26 cellular contexts compared by ENCODE assay signal in genomic region chr2:106272202-106272807, GRCh38.
DNase-seq lines count a peak whose midpoint lies in the region; ATAC-seq, FAIRE-seq and TF ChIP-seq lines count a peak whose summit lies in the region.
"Had no signal": no experiment of that assay in that cellular context is flagged by ENCODE, and none has a peak within 500 bp of the region (broad histone marks: within the 10 kb centered on the region; RNA-seq: fewer than 3 reads in every experiment).

No MANE protein-coding gene starts in this region.

- intact Hi-C loops in K562 (cut with micrococcal nuclease): no loop called here

- H3K4me2 ChIP-seq in K562 (ENCODE audit: insufficient read depth, low read length): no peak overlapping the region
- H3K4me2 ChIP-seq: KMS-11 had no signal

- H3K36me3 ChIP-seq in K562 (ENCODE audit: control insufficient read depth, insufficient read depth, low read length): no peaks in the 10 kb centered on the region
- no peaks in the 10 kb centered on the region for H3K36me3 ChIP-seq in BE2C
- H3K36me3 ChIP-seq: cardiac muscle cell, upper lobe of left lung had no signal

- no TSS peak for BruUV-seq in K562 (replicated peaks; lab: Mats Ljungman, UMichigan)

- in situ Hi-C loops in K562 (cut with MboI): no loop called here

- WGBS in K562 (ENCODE audit: insufficient coverage, low coverage, missing lambda C conversion rate): 0% methylated on average over 7 of the region's 7 CpGs

- no peaks in the 10 kb centered on the region for H3K9me1 ChIP-seq in K562 (ENCODE audit: control insufficient read depth, insufficient read depth, low read length)

- no peak for ATAC-seq in K562
- ATAC-seq: natural killer cell, Panc1 had no signal

- H3K27ac Mint-ChIP-seq in neural crest cell (ENCODE audit: unreplicated experiment) (peak overlapping the region; percentile 48), osteocyte (ENCODE audit: unreplicated experiment) (no peak overlapping the region)
- H3K27ac Mint-ChIP-seq: activated CD4-positive, alpha-beta T cell treated with anti-CD3 and anti-CD28 coated beads, Interleukin-2, amount 10 ng/mL, durations not matched to agents 24 days and 14 days; HFFc6 had no signal

- TF ChIP-seq CTCF in NB4 (IDR thresholded peaks at IDR 0.05; ENCODE audit: low read depth, low read length): no peak
- no peak for TF ChIP-seq CTCF in K562 (IDR thresholded peaks at IDR 0.05 in 2 of 3, conservative IDR thresholded peaks at IDR 0.05 in 1 of 3; ENCODE audit: insufficient read depth in 2 of 3, low read depth in 1 of 3, low read length in 3 of 3)
- TF ChIP-seq CTCF in neural crest cell (conservative IDR thresholded peaks at IDR 0.05): no peak
- TF ChIP-seq CTCF in osteocyte (IDR thresholded peaks at IDR 0.05): no peak
- TF ChIP-seq CTCF in BE2C (IDR thresholded peaks at IDR 0.05; ENCODE audit: low read depth, low read length): no peak

- no peak overlapping the region for H3K9ac ChIP-seq in K562 (ENCODE audit: insufficient read depth in 1 of 2, low read depth in 2 of 2, low read length in 2 of 2)
- H3K9ac ChIP-seq: KMS-11 had no signal

- H3K27me3 ChIP-seq in K562 (ENCODE audit: control insufficient read depth in 2 of 2, insufficient read depth in 2 of 2, low read length in 2 of 2): peaks cover 21 to 45% of the 10 kb centered on the region in 2 experiments; a peak in 4 of 5 replicates
- H3K27me3 ChIP-seq in BE2C: no peaks in the 10 kb centered on the region
- H3K27me3 ChIP-seq: cardiac muscle cell, upper lobe of left lung had no signal

- no peak for FAIRE-seq in K562 (lab: Jason Lieb, UNC)
- FAIRE-seq: frontal cortex, G401.6 had no signal

- no peak overlapping the region for H3K27ac ChIP-seq in K562 (ENCODE audit: extremely low read depth, low read depth, low read length)
- H3K27ac ChIP-seq: 22Rv1, cardiac muscle cell, KMS-11, upper lobe of left lung had no signal

- TF ChIP-seq EP300 in K562 (IDR thresholded peaks at IDR 0.05; ENCODE audit: low read length): no peak

- H3K9me3 Mint-ChIP-seq in neural crest cell: peaks cover 3% of the 10 kb centered on the region
- no peaks in the 10 kb centered on the region for H3K9me3 Mint-ChIP-seq in osteocyte (ENCODE audit: unreplicated experiment)
- H3K9me3 Mint-ChIP-seq: natural killer cell had no signal

- TF ChIP-seq POLR2A in NB4 (IDR thresholded peaks at IDR 0.05; ENCODE audit: extremely low read depth, insufficient read length) (no peak), K562 (conservative IDR thresholded peaks at IDR 0.05) (no peak)

- no peak overlapping the region for H3K4me3 ChIP-seq in NB4 (ENCODE audit: low read depth, low read length)
- no peak overlapping the region for H3K4me3 ChIP-seq in K562
- no peak overlapping the region for H3K4me3 ChIP-seq in BE2C (ENCODE audit: low read depth, low read length)
- H3K4me3 ChIP-seq: cardiac muscle cell, upper lobe of left lung had no signal

- no peaks in the 10 kb centered on the region for H4K20me1 ChIP-seq in K562 (replicated peaks; ENCODE audit: control insufficient read depth, insufficient read depth, low read length)

- TF ChIP-seq RAD21 in K562 (CRISPR knock-in tag; conservative IDR thresholded peaks at IDR 0.05 in 1 of 2, IDR thresholded peaks at IDR 0.05 in 1 of 2): no peak

- POLR2A ChIA-PET in K562 (lab: Yijun Ruan, JAX): interaction anchor here (0.6 kb wide), 1 partner anchor 12 kb away, joined by 3 read pairs; no protein-coding TSS in a partner anchor

- H3K79me2 ChIP-seq in K562 (ENCODE audit: control insufficient read depth, insufficient read depth, low read length): no peaks in the 10 kb centered on the region

- no peak overlapping the region for H3K4me3 Mint-ChIP-seq in neural crest cell
- H3K4me3 Mint-ChIP-seq in osteocyte (ENCODE audit: unreplicated experiment): no peak overlapping the region
- H3K4me3 Mint-ChIP-seq: activated CD4-positive, alpha-beta T cell treated with anti-CD3 and anti-CD28 coated beads, Interleukin-2, amount 10 ng/mL, durations not matched to agents 24 days and 14 days; HFFc6 had no signal

- H3K27me3 Mint-ChIP-seq in neural crest cell (ENCODE audit: low read depth) (no peaks in the 10 kb centered on the region), osteocyte (ENCODE audit: unreplicated experiment) (no peaks in the 10 kb centered on the region)

- H3K9me3 ChIP-seq in K562 (replicated peaks; ENCODE audit: control insufficient read depth, insufficient read depth, low read depth, low read length): no peaks in the 10 kb centered on the region
- no peaks in the 10 kb centered on the region for H3K9me3 ChIP-seq in BE2C
- H3K9me3 ChIP-seq: upper lobe of left lung had no signal

- DNase-seq in DMS153 (lab: John Stamatoyannopoulos, UW) (peak; percentile 14), DMS153 treated with DMSO at 0.1 percent for 48 hours (lab: John Stamatoyannopoulos, UW; ENCODE audit: unreplicated experiment) (no peak), NB4 (ENCODE audit: low read depth) (peak; percentile 50), K562 (ENCODE audit: extremely low read depth in 1 of 4, low spot score in 3 of 4) (no peak), neural crest cell (ENCODE audit: low read depth, low spot score) (no peak), osteocyte (ENCODE audit: extremely low spot score, unreplicated experiment) (no peak), BE2C (no peak), HuH-7.5 (ENCODE audit: low spot score) (no peak)
- DNase-seq: activated CD4-positive, alpha-beta T cell treated with anti-CD3 and anti-CD28 coated beads, Interleukin-2, amount 10 ng/mL, durations not matched to agents 24 days and 14 days; activated effector memory CD4-positive, alpha-beta T cell treated with anti-CD3 and anti-CD28 coated beads, Interleukin-2, amount 50 U/mL, for 16 hours; Calu3; dermis blood vessel endothelial cell; HFFc6; natural killer cell; NCI-H1105 treated with DMSO at 0.1 percent for 48 hours; NCI-H2171; NCI-H526 treated with DMSO at 0.1 percent for 48 hours; posterior cingulate gyrus; stimulated activated CD4-positive, alpha-beta T cell treated with anti-CD3 and anti-CD28 coated beads, Interleukin-4, amount 100 ng/mL, for 1 hour had no signal

- peaks cover 2% of the 10 kb centered on the region for H3K36me3 Mint-ChIP-seq in neural crest cell (ENCODE audit: low read depth)
- H3K36me3 Mint-ChIP-seq in osteocyte (ENCODE audit: unreplicated experiment): no peaks in the 10 kb centered on the region
- H3K36me3 Mint-ChIP-seq: natural killer cell had no signal

- H3K4me1 Mint-ChIP-seq in neural crest cell (peaks cover 14% of the 10 kb centered on the region), osteocyte (ENCODE audit: unreplicated experiment) (no peaks in the 10 kb centered on the region)

- CTCF ChIA-PET in K562 (lab: Yijun Ruan, JAX; ENCODE audit: low intra/inter-chr PET ratio): no interaction called here

- peaks cover 0 to 18% of the 10 kb centered on the region in 2 experiments; a peak in 3 of 5 replicates for H3K4me1 ChIP-seq in K562 (replicated peaks in 1 of 2; ENCODE audit: control insufficient read depth in 2 of 2, insufficient read depth in 2 of 2, low read length in 2 of 2)
- H3K4me1 ChIP-seq in BE2C: no peaks in the 10 kb centered on the region

- no peak overlapping the region for H2AFZ ChIP-seq in K562 (ENCODE audit: low read depth, low read length)

TF ChIP-seq in K562, 482 proteins besides CTCF, POLR2A, EP300 and RAD21:
- no peak for TF ChIP-seq PCBP2 (IDR thresholded peaks at IDR 0.05; ENCODE audit: low read depth, low read length, poor library complexity, severe bottlenecking)
- TF ChIP-seq NEUROD1 (IDR thresholded peaks at IDR 0.05; ENCODE audit: borderline replicate concordance, low read depth, low read length, partially characterized antibody): no peak
- TF ChIP-seq SRF (CRISPR knock-in tag; IDR thresholded peaks at IDR 0.05): peak in 1 of 2 experiments; percentile 55; a peak in 1 of 4 replicates
- TF ChIP-seq MYC (IDR thresholded peaks at IDR 0.05; ENCODE audit: low read depth, low read length): 0 out of 2 replicates have a peak, but pooled peaks have one; percentile 12
- TF ChIP-seq MYC (CRISPR knock-in tag; IDR thresholded peaks at IDR 0.05; ENCODE audit: borderline replicate concordance, low read depth): no peak
- no peak for TF ChIP-seq ELK1 (CRISPR knock-in tag; IDR thresholded peaks at IDR 0.05)
- no peak for TF ChIP-seq ZNF785 (CRISPR knock-in tag; IDR thresholded peaks at IDR 0.05)
- TF ChIP-seq HMGXB4 (CRISPR knock-in tag; IDR thresholded peaks at IDR 0.05): no peak
- no peak for TF ChIP-seq ZNF436 (CRISPR knock-in tag; IDR thresholded peaks at IDR 0.05)
TF ChIP-seq in K562: peak in this region for 2.

Comparison
In these comparisons a context has a peak if more than half of its experiments do, and no peak if none do; other contexts are left out.
1. DNase-seq: peak in DMS153 (single experiment) and NB4 (single experiment); none in DMS153 treated with DMSO at 0.1 percent for 48 hours (single experiment), K562 (0 of 4), neural crest cell (single experiment), osteocyte (single experiment), BE2C (single experiment) and HuH-7.5 (single experiment).